In the genomic region with DNA sequence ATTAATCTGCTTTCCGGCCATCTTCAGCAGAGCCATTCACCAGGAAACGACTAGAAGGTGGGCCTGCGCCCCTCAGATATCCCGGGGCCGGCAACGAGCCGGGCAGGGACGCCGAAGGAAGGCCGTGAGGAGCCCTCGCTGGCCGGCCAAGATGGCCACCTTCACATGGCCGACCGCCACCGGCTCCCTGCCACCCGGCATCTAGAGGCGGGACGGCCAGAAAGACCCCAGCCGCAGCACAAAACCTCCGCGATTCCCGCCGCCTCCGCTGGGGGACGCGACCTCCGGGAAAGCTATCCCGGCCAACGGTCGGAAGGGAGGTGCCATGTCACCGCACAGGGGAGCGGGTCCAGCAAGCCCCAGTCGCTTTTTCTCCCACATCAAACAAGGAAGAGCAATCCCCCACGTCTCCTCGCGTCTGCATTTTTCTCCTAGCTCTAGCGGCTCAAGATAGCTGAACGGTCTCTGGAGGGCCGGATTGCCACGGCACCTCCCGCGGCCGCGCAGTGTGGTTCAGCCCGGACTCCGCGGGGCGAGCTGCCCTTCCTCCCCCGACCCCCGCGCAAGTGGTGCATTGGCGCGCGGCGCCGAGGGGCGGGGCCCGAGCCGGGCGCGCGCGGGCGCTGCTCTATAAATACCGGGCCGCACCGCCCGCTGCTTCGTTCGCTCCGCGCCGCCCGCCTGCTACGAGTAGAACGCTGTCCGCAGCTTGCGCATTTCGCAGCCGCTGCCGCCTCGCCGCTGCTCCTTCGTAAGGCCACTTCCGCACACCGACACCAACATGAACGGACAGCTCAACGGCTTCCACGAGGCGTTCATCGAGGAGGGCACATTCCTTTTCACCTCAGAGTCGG, we compare ENCODE assay signal across 8 cellular contexts. TPM values are rescaled to one million over a fixed set of nuclear protein-coding genes. Genes with fewer than 3 reads are reported as not detected.
DNase-seq lines count a peak whose midpoint lies in the region; ATAC-seq and TF ChIP-seq lines count a peak whose summit lies in the region.

A gene (plus strand): TSS at position 662 of the 854 bp plus-strand sequence. CDS start 120 bp downstream, at position 782.

- ATAC-seq in GM19372 (IDR thresholded peaks at IDR 0.05; ENCODE audit: low read depth, unreplicated experiment) = peak; percentile 62
- ATAC-seq in HG03558 (IDR thresholded peaks at IDR 0.05; ENCODE audit: extremely low read depth, unreplicated experiment) = peak; percentile 37
- ATAC-seq in right lobe of liver = peak; percentile 84 to 92 (median 88)

- no peaks in the 10 kb centered on the region for H3K9me3 Mint-ChIP-seq in CD14-positive monocyte
- no peaks in the 10 kb centered on the region for H3K9me3 Mint-ChIP-seq in dendritic cell treated with granulocyte-macrophage colony-stimulating factor and Interleukin-4, amounts not matched to agents 40 ng/mL and 50 ng/mL, for 4 days

- H3K4me3 ChIP-seq in right lobe of liver = peak within 1 kb of the TSS; percentile 94 to 100 (median 99)

- WGBS in right lobe of liver (ENCODE audit: insufficient coverage, low coverage, low lambda C conversion rate, missing lambda C conversion rate) = 0% methylated on average over 15 of the region's 92 CpGs

- peaks cover 15 to 32% (median 25%) of the 10 kb centered on the region in 4 donors for H3K36me3 ChIP-seq in right lobe of liver

- TF ChIP-seq CTCF in CD14-positive monocyte (IDR thresholded peaks at IDR 0.05) = peak; percentile 62
- TF ChIP-seq CTCF in right lobe of liver (IDR thresholded peaks at IDR 0.05) = peak; percentile 62 to 80 (median 74)

- no peaks in the 10 kb centered on the region for H3K27me3 ChIP-seq in right lobe of liver

- H3K4me3 Mint-ChIP-seq in CD14-positive monocyte = peak within 1 kb of the TSS; percentile 91 to 95
- peak within 1 kb of the TSS; percentile 96 for H3K4me3 Mint-ChIP-seq in dendritic cell treated with granulocyte-macrophage colony-stimulating factor and Interleukin-4, amounts not matched to agents 40 ng/mL and 50 ng/mL, for 4 days

- peak; percentile 100 for TF ChIP-seq POLR2A in right lobe of liver (IDR thresholded peaks at IDR 0.05)

- H3K4me1 ChIP-seq in right lobe of liver = peaks cover 0 to 30% (median 13%) of the 10 kb centered on the region in 4 donors

- H3K9me3 ChIP-seq in right lobe of liver = no peaks in the 10 kb centered on the region

- H3K27ac ChIP-seq in right lobe of liver = peak within 1 kb of the TSS; percentile 98 to 99 (median 98)

- peak; percentile 84 for DNase-seq in CD14-positive monocyte (ENCODE audit: low spot score)
- peak; percentile 91 for DNase-seq in NCI-H748 (lab: John Stamatoyannopoulos, UW; ENCODE audit: unreplicated experiment)
- peak; percentile 87 to 88 for DNase-seq in activated CD4-positive, alpha-beta T cell treated with anti-CD3 and anti-CD28 coated beads, Interleukin-2, amount 50 U/mL, for 24 hours (ENCODE audit: low read depth in 1 of 2, low spot score in 1 of 2)
- peak; percentile 93 to 95 (median 93) for DNase-seq in right lobe of liver
- DNase-seq in stimulated activated CD4-positive, alpha-beta T cell treated with anti-CD3 and anti-CD28 coated beads, Interleukin-4, amount 100 ng/mL, for 4 hours = peak; percentile 86 to 90

- peaks cover 57% of the 10 kb centered on the region for H3K4me1 Mint-ChIP-seq in CD14-positive monocyte
- H3K4me1 Mint-ChIP-seq in dendritic cell treated with granulocyte-macrophage colony-stimulating factor and Interleukin-4, amounts not matched to agents 40 ng/mL and 50 ng/mL, for 4 days (ENCODE audit: low read depth) = peaks cover 56% of the 10 kb centered on the region

- intact Hi-C loops in CD14-positive monocyte (cut with micrococcal nuclease) = loop anchor here (1.0 to 5.0 kb wide), 3 partner anchors 38 to 116 kb away; no protein-coding TSS in a partner anchor
- intact Hi-C loops in dendritic cell treated with granulocyte-macrophage colony-stimulating factor and Interleukin-4, amounts not matched to agents 40 ng/mL and 50 ng/mL, for 4 days (cut with micrococcal nuclease) = loop anchor here (1.0 to 5.0 kb wide), 3 partner anchors 36 to 118 kb away; no protein-coding TSS in a partner anchor
- intact Hi-C loops in right lobe of liver (cut with DNase I) = no loop called here

- H3K27me3 Mint-ChIP-seq in CD14-positive monocyte (ENCODE audit: low read depth in 3 of 3) = no peaks in the 10 kb centered on the region
- H3K27me3 Mint-ChIP-seq in dendritic cell treated with granulocyte-macrophage colony-stimulating factor and Interleukin-4, amounts not matched to agents 40 ng/mL and 50 ng/mL, for 4 days = no peaks in the 10 kb centered on the region

- H3K36me3 Mint-ChIP-seq in CD14-positive monocyte = peaks cover 31 to 32% of the 10 kb centered on the region in 2 donors
- H3K36me3 Mint-ChIP-seq in dendritic cell treated with granulocyte-macrophage colony-stimulating factor and Interleukin-4, amounts not matched to agents 40 ng/mL and 50 ng/mL, for 4 days (ENCODE audit: low read depth) = peaks cover 69% of the 10 kb centered on the region

- peak within 1 kb of the TSS; percentile 95 to 98 (median 97) for H3K27ac Mint-ChIP-seq in CD14-positive monocyte
- peak within 1 kb of the TSS; percentile 99 for H3K27ac Mint-ChIP-seq in dendritic cell treated with granulocyte-macrophage colony-stimulating factor and Interleukin-4, amounts not matched to agents 40 ng/mL and 50 ng/mL, for 4 days

RNA-seq across cellular contexts. Expression of the gene that starts here (rescaled TPM):
- 100 to 1,000 TPM in 1 of 2 donors, 10 to 100 TPM in 1; 97.0 to 117 TPM for polyA plus RNA-seq in CD14-positive monocyte
- 100 to 1,000 TPM in 3 of 6 experiments, 10 to 100 TPM in 3; 57.8 to 118 (median 102) TPM for total RNA-seq in right lobe of liver

Comparison
In these comparisons a context has a peak if more than half of its experiments do, and no peak if none do; other contexts are left out.
1. Peak in every context shown above with its lines: DNase-seq, ATAC-seq, H3K4me3 ChIP-seq and H3K27ac ChIP-seq.
2. ATAC-seq: peak in every context shown above with its lines; median percentile 88 in right lobe of liver; 62 in GM19372; 37 in HG03558.
3. intact Hi-C loops: an anchor here in CD14-positive monocyte (1.0 to 5.0 kb wide) and dendritic cell treated with granulocyte-macrophage colony-stimulating factor and Interleukin-4, amounts not matched to agents 40 ng/mL and 50 ng/mL, for 4 days (1.0 to 5.0 kb wide); none called in right lobe of liver.